In the genomic region with DNA sequence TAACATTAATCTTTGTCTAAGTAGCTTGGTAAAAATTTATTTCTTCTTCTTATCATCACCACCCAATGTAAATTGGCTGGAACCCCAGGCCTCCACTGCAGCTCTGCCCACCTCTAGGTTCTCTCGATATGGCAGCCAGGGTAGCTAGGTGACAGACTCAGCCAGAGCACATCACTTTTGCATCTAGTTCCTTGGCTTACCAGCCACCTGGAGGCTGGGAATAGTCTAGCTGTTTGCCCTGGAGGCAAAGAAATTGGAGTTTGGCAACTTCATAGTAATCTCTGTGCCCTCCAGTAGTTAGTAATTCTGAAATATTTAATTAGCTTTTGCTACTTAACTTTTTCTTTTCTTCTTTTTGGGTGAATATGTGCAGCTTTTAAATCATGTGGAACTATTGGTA, we compare ENCODE assay signal across 32 cellular contexts. TPM values are rescaled to one million over a fixed set of nuclear protein-coding genes. Genes with fewer than 3 reads are reported as not detected.
"Had no signal": no experiment of that assay in that cellular context is flagged by ENCODE, and none has a peak within 500 bp of the region (broad histone marks: within the 10 kb centered on the region; RNA-seq: fewer than 3 reads in every experiment).

No MANE protein-coding gene starts in this region.

- H3K4me3 ChIP-seq: ascending aorta, gastrocnemius medialis, hepatocyte, left ventricle myocardium inferior, lung, pancreas, prostate gland, sigmoid colon, stomach, thyroid gland, upper lobe of right lung had no signal

- H3K4me2 ChIP-seq: hepatocyte had no signal

- H3K27ac Mint-ChIP-seq: activated B cell treated with CpG ODN at 0.5 μM for 24 hours; activated CD8-positive, alpha-beta T cell treated with anti-CD3 and anti-CD28 coated beads for 36 hours; activated naive CD4-positive, alpha-beta T cell treated with anti-CD3 and anti-CD28 coated beads for 36 hours; activated T-helper 1 cell treated with anti-CD3 and anti-CD28 coated beads, Interleukin-12 subunit alpha, Interleukin-12 subunit beta, Interleukin-2, Interleukin-4 antibody, amounts not matched to agents 30 ng/mL and 10 ng/mL and 1 ng/mL, durations not matched to agents 14 hours and 24 hours and 36 hours; dendritic cell treated with granulocyte-macrophage colony-stimulating factor and Interleukin-4, amounts not matched to agents 40 ng/mL and 50 ng/mL, for 4 days; nephron progenitor cell; stimulated activated naive B cell treated with anti-CD40 and anti-IgM and Interleukin-4, amounts not matched to agents 10 μg/mL and 1 μg/mL and 100 μg/mL, for 72 hours had no signal

- H3K9me3 Mint-ChIP-seq: activated B cell treated with CpG ODN at 0.5 μM for 24 hours; activated CD8-positive, alpha-beta T cell treated with anti-CD3 and anti-CD28 coated beads for 36 hours; activated naive CD4-positive, alpha-beta T cell treated with anti-CD3 and anti-CD28 coated beads for 36 hours; activated naive CD8-positive, alpha-beta T cell treated with anti-CD3 and anti-CD28 coated beads for 36 hours; activated T-helper 1 cell treated with anti-CD3 and anti-CD28 coated beads, Interleukin-12 subunit alpha, Interleukin-12 subunit beta, Interleukin-2, Interleukin-4 antibody, amounts not matched to agents 30 ng/mL and 10 ng/mL and 1 ng/mL, durations not matched to agents 14 hours and 24 hours and 36 hours; dendritic cell treated with granulocyte-macrophage colony-stimulating factor and Interleukin-4, amounts not matched to agents 40 ng/mL and 50 ng/mL, for 4 days; naive B cell; nephron progenitor cell; stimulated activated naive B cell treated with anti-CD40 and anti-IgM and Interleukin-4, amounts not matched to agents 10 μg/mL and 1 μg/mL and 100 μg/mL, for 72 hours had no signal

- H3K4me3 Mint-ChIP-seq: activated B cell treated with CpG ODN at 0.5 μM for 24 hours; activated CD8-positive, alpha-beta T cell treated with anti-CD3 and anti-CD28 coated beads for 36 hours; activated naive CD4-positive, alpha-beta T cell treated with anti-CD3 and anti-CD28 coated beads for 36 hours; activated naive CD8-positive, alpha-beta T cell treated with anti-CD3 and anti-CD28 coated beads for 36 hours; activated T-helper 1 cell treated with anti-CD3 and anti-CD28 coated beads, Interleukin-12 subunit alpha, Interleukin-12 subunit beta, Interleukin-2, Interleukin-4 antibody, amounts not matched to agents 30 ng/mL and 10 ng/mL and 1 ng/mL, durations not matched to agents 14 hours and 24 hours and 36 hours; dendritic cell treated with granulocyte-macrophage colony-stimulating factor and Interleukin-4, amounts not matched to agents 40 ng/mL and 50 ng/mL, for 4 days; nephron progenitor cell; stimulated activated naive B cell treated with anti-CD40 and anti-IgM and Interleukin-4, amounts not matched to agents 10 μg/mL and 1 μg/mL and 100 μg/mL, for 72 hours had no signal

- H2AFZ ChIP-seq: hepatocyte had no signal

- ATAC-seq: activated CD8-positive, alpha-beta T cell treated with anti-CD3 and anti-CD28 coated beads for 36 hours; gastrocnemius medialis; pancreas; stimulated activated naive B cell treated with anti-CD40 and anti-IgM and Interleukin-4, amounts not matched to agents 10 μg/mL and 1 μg/mL and 100 μg/mL, for 72 hours; upper lobe of right lung had no signal

- H3K27ac ChIP-seq: ascending aorta, brain microvascular endothelial cell, epithelial cell of prostate, hepatocyte, pancreas, prostate gland, sigmoid colon, stomach, thyroid gland, upper lobe of right lung had no signal

- H3K4me1 ChIP-seq: prostate gland had no signal

- H3K27me3 Mint-ChIP-seq: activated B cell treated with CpG ODN at 0.5 μM for 24 hours; activated CD8-positive, alpha-beta T cell treated with anti-CD3 and anti-CD28 coated beads for 36 hours; activated naive CD8-positive, alpha-beta T cell treated with anti-CD3 and anti-CD28 coated beads for 36 hours; dendritic cell treated with granulocyte-macrophage colony-stimulating factor and Interleukin-4, amounts not matched to agents 40 ng/mL and 50 ng/mL, for 4 days; naive B cell; stimulated activated naive B cell treated with anti-CD40 and anti-IgM and Interleukin-4, amounts not matched to agents 10 μg/mL and 1 μg/mL and 100 μg/mL, for 72 hours had no signal

- H3K9me3 ChIP-seq: ascending aorta, gastrocnemius medialis, left ventricle myocardium inferior, neutrophil, pancreas, prostate gland, sigmoid colon, stomach, thyroid gland, upper lobe of right lung had no signal

- DNase-seq: activated B cell treated with CpG ODN at 0.5 μM for 24 hours; activated CD4-positive, alpha-beta T cell treated with anti-CD3 and anti-CD28 coated beads, Interleukin-2, amount 50 U/mL, for 1 hour; activated CD8-positive, alpha-beta T cell treated with anti-CD3 and anti-CD28 coated beads for 36 hours; activated effector memory CD4-positive, alpha-beta T cell treated with anti-CD3 and anti-CD28 coated beads, Interleukin-2, amount 50 U/mL, for 16 hours; activated naive CD4-positive, alpha-beta T cell treated with anti-CD3 and anti-CD28 coated beads for 36 hours; activated naive CD8-positive, alpha-beta T cell treated with anti-CD3 and anti-CD28 coated beads for 36 hours; brain microvascular endothelial cell; caudate nucleus; gastrocnemius medialis; islet precursor cell; left ventricle myocardium inferior; naive B cell; nephron progenitor cell; pancreas; retina; sigmoid colon; small intestine; stimulated activated CD4-positive, alpha-beta T cell treated with anti-CD3 and anti-CD28 coated beads, Interleukin-4, amount 100 ng/mL, for 24 hours; stimulated activated naive B cell treated with anti-CD40 and anti-IgM and Interleukin-4, amounts not matched to agents 10 μg/mL and 1 μg/mL and 100 μg/mL, for 72 hours; stomach; SW 1271; T-helper 2 cell; thyroid gland; upper lobe of right lung had no signal

- H3K27me3 ChIP-seq: ascending aorta, brain microvascular endothelial cell, gastrocnemius medialis, hepatocyte, neutrophil, pancreas, sigmoid colon, stomach, thyroid gland, upper lobe of right lung had no signal

RNA-seq across cellular contexts. Expression of gene LSMEM1, which starts 21.1 kb away (rescaled TPM):
- total RNA-seq: ascending aorta had no signal
